In the genomic region with DNA sequence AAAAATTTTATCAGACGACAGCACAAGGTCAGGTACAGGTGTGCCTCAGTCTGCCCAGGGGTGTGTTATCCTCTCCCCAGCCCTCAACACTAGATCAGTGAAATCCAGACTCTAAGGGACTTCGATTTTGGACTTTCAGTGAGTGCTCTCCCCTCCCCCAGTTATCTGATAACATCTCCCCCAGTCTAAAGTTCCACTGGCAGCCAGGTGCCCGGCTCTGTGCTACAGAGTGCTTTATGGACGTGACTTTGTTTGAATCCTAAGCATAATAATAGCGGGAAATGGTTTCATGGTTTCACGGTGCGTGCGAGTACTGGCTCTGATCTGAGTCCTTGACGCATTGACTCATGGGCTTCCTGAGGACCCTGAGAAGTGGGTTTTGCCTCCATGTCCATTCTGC, we compare ENCODE assay signal across 12 cellular contexts. TPM values are rescaled to one million over a fixed set of nuclear protein-coding genes. Genes with fewer than 3 reads are reported as not detected.
A peak's percentile ranks its signal among the peaks of the same experiment; 100 is the strongest.
DNase-seq lines count a peak whose midpoint lies in the region; ATAC-seq lines count a peak whose summit lies in the region.
"Had no signal": no experiment of that assay in that cellular context is flagged by ENCODE, and none has a peak within 500 bp of the region (broad histone marks: within the 10 kb centered on the region; RNA-seq: fewer than 3 reads in every experiment).

No MANE protein-coding gene starts in this region.

- H3K27me3 ChIP-seq in adipocyte (replicated peaks; ENCODE audit: control insufficient read depth, insufficient read depth, low read length) (no peaks in the 10 kb centered on the region), subcutaneous abdominal adipose tissue (ENCODE audit: control insufficient read depth in 5 of 5, insufficient read depth in 4 of 5, low read length in 5 of 5) (no peaks in the 10 kb centered on the region)

- peaks cover 2% of the 10 kb centered on the region for H3K36me3 Mint-ChIP-seq in IgD-negative memory B cell
- H3K36me3 Mint-ChIP-seq in stimulated activated memory B cell treated with anti-CD40 and anti-IgM and Interleukin-4, amounts not matched to agents 10 μg/mL and 1 μg/mL and 100 μg/mL, for 72 hours, result no peaks in the 10 kb centered on the region
- H3K36me3 Mint-ChIP-seq: WTC11 had no signal

- H3K4me1 ChIP-seq in adipocyte (ENCODE audit: control insufficient read depth, insufficient read depth, low read length), result peaks cover 65% of the 10 kb centered on the region
- peaks cover 9 to 79% (median 74%) of the 10 kb centered on the region in 5 donors for H3K4me1 ChIP-seq in subcutaneous abdominal adipose tissue (ENCODE audit: control insufficient read depth in 5 of 5, insufficient read depth in 5 of 5, low read length in 5 of 5)

- H3K27me3 Mint-ChIP-seq in IgD-negative memory B cell, result no peaks in the 10 kb centered on the region
- no peaks in the 10 kb centered on the region for H3K27me3 Mint-ChIP-seq in stimulated activated memory B cell treated with anti-CD40 and anti-IgM and Interleukin-4, amounts not matched to agents 10 μg/mL and 1 μg/mL and 100 μg/mL, for 72 hours

- H3K4me3 ChIP-seq in adipocyte (ENCODE audit: low read length) (peak overlapping the region; percentile 96), subcutaneous abdominal adipose tissue (ENCODE audit: low read depth in 1 of 5, low read length in 5 of 5) (peak overlapping the region; percentile 77 to 99 (median 95))

- H3K9me3 ChIP-seq in adipocyte (ENCODE audit: control insufficient read depth, low read length) (no peaks in the 10 kb centered on the region), subcutaneous abdominal adipose tissue (ENCODE audit: control insufficient read depth in 5 of 5, low read length in 5 of 5) (no peaks in the 10 kb centered on the region)

- DNase-seq in adipocyte (ENCODE audit: low read depth) (no peak), left lobe of liver (ENCODE audit: low spot score) (peak; percentile 63), NCI-H2029 treated with DMSO at 0.1 percent for 48 hours (lab: John Stamatoyannopoulos, UW) (no peak)
- DNase-seq: activated effector memory CD4-positive, alpha-beta T cell treated with anti-CD3 and anti-CD28 coated beads, Interleukin-2, amount 50 U/mL, for 16 hours; mesendoderm; NCI-H69; stimulated activated CD4-positive, alpha-beta T cell treated with anti-CD3 and anti-CD28 coated beads, Interleukin-1b, Interleukin-23, amount 100 ng/mL, for 48 hours had no signal

- H3K36me3 ChIP-seq in adipocyte (ENCODE audit: control insufficient read depth, insufficient read depth, low read length, severe bottlenecking) (peaks cover 5% of the 10 kb centered on the region), subcutaneous abdominal adipose tissue (ENCODE audit: control insufficient read depth in 5 of 5, insufficient read depth in 5 of 5, low read length in 5 of 5) (peaks cover 0 to 7% (median 5%) of the 10 kb centered on the region in 5 donors)

- H3K9ac ChIP-seq in adipocyte (ENCODE audit: low read length), result peak overlapping the region; percentile 96
- peak overlapping the region in 1 of 5 donors; percentile 33 for H3K9ac ChIP-seq in subcutaneous abdominal adipose tissue (ENCODE audit: low read length in 5 of 5)

- H3K4me1 Mint-ChIP-seq in IgD-negative memory B cell, result peaks cover 0 to 7% (median 2%) of the 10 kb centered on the region in 3 donors
- H3K4me1 Mint-ChIP-seq in stimulated activated memory B cell treated with anti-CD40 and anti-IgM and Interleukin-4, amounts not matched to agents 10 μg/mL and 1 μg/mL and 100 μg/mL, for 72 hours, result peaks cover 3% of the 10 kb centered on the region

- ATAC-seq in left lobe of liver, result peak; percentile 50
- no peak for ATAC-seq in stimulated activated memory B cell treated with anti-CD40 and anti-IgM and Interleukin-4, amounts not matched to agents 10 μg/mL and 1 μg/mL and 100 μg/mL, for 72 hours
- ATAC-seq in GM21619 (IDR thresholded peaks at IDR 0.05; ENCODE audit: unreplicated experiment), result no peak
- ATAC-seq: WTC11 had no signal

- peak overlapping the region in 3 of 4 donors; percentile 17 to 55 (median 53) for H3K4me3 Mint-ChIP-seq in IgD-negative memory B cell
- no peak overlapping the region for H3K4me3 Mint-ChIP-seq in stimulated activated memory B cell treated with anti-CD40 and anti-IgM and Interleukin-4, amounts not matched to agents 10 μg/mL and 1 μg/mL and 100 μg/mL, for 72 hours
- H3K4me3 Mint-ChIP-seq: WTC11 had no signal

- peak overlapping the region; percentile 84 for H3K27ac ChIP-seq in subcutaneous abdominal adipose tissue (ENCODE audit: low read depth, low read length)

- peak overlapping the region in 1 of 3 donors; percentile 5 for H3K27ac Mint-ChIP-seq in IgD-negative memory B cell
- H3K27ac Mint-ChIP-seq in stimulated activated memory B cell treated with anti-CD40 and anti-IgM and Interleukin-4, amounts not matched to agents 10 μg/mL and 1 μg/mL and 100 μg/mL, for 72 hours, result no peak overlapping the region
- H3K27ac Mint-ChIP-seq: WTC11 had no signal

- no peaks in the 10 kb centered on the region for H3K9me3 Mint-ChIP-seq in IgD-negative memory B cell
- H3K9me3 Mint-ChIP-seq in stimulated activated memory B cell treated with anti-CD40 and anti-IgM and Interleukin-4, amounts not matched to agents 10 μg/mL and 1 μg/mL and 100 μg/mL, for 72 hours, result no peaks in the 10 kb centered on the region
- H3K9me3 Mint-ChIP-seq: WTC11 had no signal

RNA-seq across cellular contexts. Expression of gene SPSB1, which starts 3.2 kb away (rescaled TPM):
- polyA plus RNA-seq in IgD-negative memory B cell, result 1.8 TPM
- 6.2 TPM for total RNA-seq in left lobe of liver
